22 cellular contexts compared by ENCODE assay signal in the genomic region with DNA sequence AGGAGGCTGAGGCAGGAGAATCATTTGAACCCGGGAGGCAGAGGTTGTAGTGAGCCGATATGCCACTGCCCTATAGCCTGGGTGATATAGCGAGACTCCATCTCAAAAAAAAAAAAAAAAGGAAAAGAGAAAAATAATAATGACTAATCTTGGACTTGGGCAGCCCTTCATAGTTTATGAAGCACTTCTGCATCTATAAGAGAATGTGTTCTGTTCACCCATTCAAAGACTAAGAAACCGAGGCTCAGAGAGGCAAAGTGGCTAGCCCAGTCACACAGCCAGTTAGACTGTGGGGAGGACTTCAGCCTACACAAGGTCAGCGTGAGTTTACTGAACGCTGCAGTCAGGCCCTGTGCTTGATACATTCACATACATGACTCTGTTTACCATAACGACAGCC. TPM values are rescaled to one million over a fixed set of nuclear protein-coding genes. Genes with fewer than 3 reads are reported as not detected.
DNase-seq lines count a peak whose midpoint lies in the region; ATAC-seq and TF ChIP-seq lines count a peak whose summit lies in the region.
"Had no signal": no experiment of that assay in that cellular context is flagged by ENCODE, and none has a peak within 500 bp of the region (broad histone marks: within the 10 kb centered on the region; RNA-seq: fewer than 3 reads in every experiment).

No MANE protein-coding gene starts in this region.

- peak overlapping the region; percentile 37 for H3K9ac ChIP-seq in mucosa of stomach (ENCODE audit: low read length)

- H3K27ac ChIP-seq in heart left ventricle (peak overlapping the region in 10 of 12 donors; percentile 38 to 90 (median 81)), cingulate gyrus (ENCODE audit: low read depth, low read length) (peak overlapping the region; percentile 81), transverse colon (peak overlapping the region; percentile 61 to 78 (median 74)), A673 (ENCODE audit: low read depth, low read length, poor library complexity, severe bottlenecking) (no peak overlapping the region)
- H3K27ac ChIP-seq: A549, tibial nerve had no signal

- H3K9me3 Mint-ChIP-seq in effector memory CD8-positive, alpha-beta T cell = no peaks in the 10 kb centered on the region
- H3K9me3 Mint-ChIP-seq: activated naive CD8-positive, alpha-beta T cell treated with anti-CD3 and anti-CD28 coated beads for 36 hours; CD14-positive monocyte; endodermal cell had no signal

- H3K4me3 ChIP-seq in heart left ventricle (no peak overlapping the region), mucosa of stomach (ENCODE audit: low read length) (no peak overlapping the region), transverse colon (no peak overlapping the region), A673 (ENCODE audit: low read depth, low read length, poor library complexity, severe bottlenecking) (no peak overlapping the region)
- H3K4me3 ChIP-seq: A549, tibial nerve had no signal

- H3K36me3 Mint-ChIP-seq in effector memory CD8-positive, alpha-beta T cell (ENCODE audit: insufficient read depth) = no peaks in the 10 kb centered on the region
- H3K36me3 Mint-ChIP-seq: activated naive CD8-positive, alpha-beta T cell treated with anti-CD3 and anti-CD28 coated beads for 36 hours; CD14-positive monocyte had no signal

- 90 to 97% (median 96%) methylated on average over 7 of the region's 7 CpGs for WGBS in heart left ventricle, 4 donors
- 79 to 100% methylated on average over 1 to 7 of the region's 7 CpGs for WGBS in transverse colon (ENCODE audit: low coverage in 1 of 2), 2 donors

- H3K27ac Mint-ChIP-seq in effector memory CD8-positive, alpha-beta T cell = no peak overlapping the region
- H3K27ac Mint-ChIP-seq: activated naive CD8-positive, alpha-beta T cell treated with anti-CD3 and anti-CD28 coated beads for 36 hours; endodermal cell had no signal

- H3K4me1 ChIP-seq in heart left ventricle (peaks cover 21 to 98% (median 81%) of the 10 kb centered on the region in 12 donors), mucosa of stomach (ENCODE audit: control insufficient read depth, insufficient read depth, low read length) (peaks cover 64% of the 10 kb centered on the region), transverse colon (peaks cover 43 to 88% (median 72%) of the 10 kb centered on the region in 4 donors), A673 (ENCODE audit: insufficient read depth, low read length, poor library complexity, severe bottlenecking) (peaks cover 28% of the 10 kb centered on the region)
- H3K4me1 ChIP-seq: A549 had no signal

- POLR2A ChIA-PET in A673 (lab: Charles Lee; ENCODE audit: low non-redundant PET) = no interaction called here

- H3K27me3 Mint-ChIP-seq in effector memory CD8-positive, alpha-beta T cell = peaks cover 12 to 55% of the 10 kb centered on the region in 2 donors
- H3K27me3 Mint-ChIP-seq: activated naive CD8-positive, alpha-beta T cell treated with anti-CD3 and anti-CD28 coated beads for 36 hours had no signal

- H3K9me3 ChIP-seq in heart left ventricle = no peaks in the 10 kb centered on the region
- no peaks in the 10 kb centered on the region for H3K9me3 ChIP-seq in mucosa of stomach (ENCODE audit: control insufficient read depth, low read length)
- H3K9me3 ChIP-seq in transverse colon = no peaks in the 10 kb centered on the region
- H3K9me3 ChIP-seq in A673 (ENCODE audit: low read depth, low read length, poor library complexity, severe bottlenecking) = no peaks in the 10 kb centered on the region
- H3K9me3 ChIP-seq: A549, tibial nerve had no signal

- TF ChIP-seq POLR2A in heart left ventricle (IDR thresholded peaks at IDR 0.05) = no peak
- no peak for TF ChIP-seq POLR2A in transverse colon (IDR thresholded peaks at IDR 0.05)

- H3K4me3 Mint-ChIP-seq in effector memory CD8-positive, alpha-beta T cell = no peak overlapping the region
- H3K4me3 Mint-ChIP-seq: activated naive CD8-positive, alpha-beta T cell treated with anti-CD3 and anti-CD28 coated beads for 36 hours; CD14-positive monocyte; endodermal cell had no signal

- no TSS peak for BruUV-seq in A673 (replicated peaks; lab: Mats Ljungman, UMichigan)

- intact Hi-C loops in heart left ventricle (cut with DNase I) (no loop called here), cardiac septum (cut with DNase I) (no loop called here), transverse colon (cut with DNase I; ENCODE audit: low total_unique reads) (no loop called here), A673 (cut with micrococcal nuclease; ENCODE audit: unreplicated experiment) (no loop called here)

- H3K36me3 ChIP-seq in heart left ventricle = no peaks in the 10 kb centered on the region
- H3K36me3 ChIP-seq in mucosa of stomach (ENCODE audit: control insufficient read depth, insufficient read depth, low read length) = no peaks in the 10 kb centered on the region
- H3K36me3 ChIP-seq in transverse colon = no peaks in the 10 kb centered on the region
- no peaks in the 10 kb centered on the region for H3K36me3 ChIP-seq in A673 (ENCODE audit: insufficient read depth, low read length, poor library complexity, severe bottlenecking)
- H3K36me3 ChIP-seq: tibial nerve had no signal

- no peak for DNase-seq in heart left ventricle
- no peak for DNase-seq in cardiac septum (ENCODE audit: low spot score)
- DNase-seq in transverse colon = no peak
- no peak for DNase-seq in effector memory CD8-positive, alpha-beta T cell
- no peak for DNase-seq in A673 (ENCODE audit: low spot score)
- DNase-seq: activated CD4-positive, alpha-beta T cell treated with anti-CD3 and anti-CD28 coated beads, Interleukin-2, amount 50 U/mL, for 48 hours; activated CD8-positive, alpha-beta memory T cell treated with anti-CD3 and anti-CD28 coated beads, Interleukin-2, amount 50 U/mL, for 48 hours; activated naive CD8-positive, alpha-beta T cell treated with anti-CD3 and anti-CD28 coated beads for 36 hours; DMS 273 treated with DMSO at 0.1 percent for 48 hours; endodermal cell; kidney glomerular epithelial cell; NCI-H2107; NCI-H510A treated with DMSO at 0.1 percent for 48 hours; stimulated activated CD4-positive, alpha-beta T cell treated with anti-CD3 and anti-CD28 coated beads, Interleukin-4, amount 100 ng/mL, for 24 hours; stimulated activated naive CD4-positive, alpha-beta T cell treated with Interleukin-2 at 50 U/mL for 16 hours had no signal

- ATAC-seq in heart left ventricle = no peak
- no peak for ATAC-seq in GM21825 (IDR thresholded peaks at IDR 0.05; ENCODE audit: unreplicated experiment)
- no peak for ATAC-seq in effector memory CD8-positive, alpha-beta T cell (replicated peaks)

- TF ChIP-seq EP300 in transverse colon (IDR thresholded peaks at IDR 0.05; ENCODE audit: low read depth) = no peak

- no peak for TF ChIP-seq CTCF in heart left ventricle (IDR thresholded peaks at IDR 0.05)
- TF ChIP-seq CTCF in transverse colon (IDR thresholded peaks at IDR 0.05) = no peak
- TF ChIP-seq CTCF in A673 (conservative IDR thresholded peaks at IDR 0.05; ENCODE audit: low read depth, low read length) = no peak

- CTCF ChIA-PET in A673 (lab: Charles Lee) = no interaction called here

- H3K4me1 Mint-ChIP-seq in effector memory CD8-positive, alpha-beta T cell (ENCODE audit: low read depth in 2 of 2) = no peaks in the 10 kb centered on the region
- H3K4me1 Mint-ChIP-seq: activated naive CD8-positive, alpha-beta T cell treated with anti-CD3 and anti-CD28 coated beads for 36 hours; CD14-positive monocyte had no signal

- in situ Hi-C loops in transverse colon (cut with MboI; ENCODE audit: low pct_ligation_motif_present in 1 of 4, low pct_unique_long_range_greater_than_20kb in 1 of 4, low sequenced_read_pairs in 3 of 4) = no loop called here

- H3K27me3 ChIP-seq in heart left ventricle = no peaks in the 10 kb centered on the region
- H3K27me3 ChIP-seq in mucosa of stomach (ENCODE audit: control insufficient read depth, insufficient read depth, low read length) = no peaks in the 10 kb centered on the region
- no peaks in the 10 kb centered on the region for H3K27me3 ChIP-seq in transverse colon
- H3K27me3 ChIP-seq in A673 (replicated peaks; ENCODE audit: insufficient read depth, low read depth, low read length, poor library complexity) = no peaks in the 10 kb centered on the region
- H3K27me3 ChIP-seq: tibial nerve had no signal

RNA-seq across cellular contexts. Expression of a gene that starts 46.9 kb away (rescaled TPM):
- total RNA-seq in heart left ventricle (10 to 100 TPM in 6 of 9 donors, 1 to 10 TPM in 3; 6.9 to 22.8 (median 10.9) TPM), cardiac septum (22.4 TPM), transverse colon (10 to 100 TPM; 12.3 to 74.1 (median 41.2) TPM), A673 (2021) (8.2 and 9.9 TPM in 2 replicates)
- polyA plus RNA-seq in heart left ventricle = 1 to 10 TPM; 4.8 to 8.7 TPM
- total RNA-seq: T-helper 2 cell treated with Interferon-gamma antibody and Interleukin-4, amounts not matched to agents 100 ng/mL and 5 ng/mL, for 36 hours had no signal

RNA-seq across cellular contexts. Expression of a gene that starts 59.8 kb away (rescaled TPM):
- 1 to 10 TPM in 8 of 9 donors, under 1 TPM in 1; 0.76 to 6.2 (median 1.8) TPM for total RNA-seq in heart left ventricle
- polyA plus RNA-seq in heart left ventricle = 1 to 10 TPM; 1.2 TPM
- total RNA-seq in cardiac septum = 1.6 TPM
- total RNA-seq in transverse colon = 1 to 10 TPM in 3 of 4 donors, under 1 TPM in 1; 0.75 to 6.4 (median 3.4) TPM
- 6.1 and 6.6 TPM in 2 replicates for total RNA-seq in A673 (2021)
